In genomic region chr10:122879339-122880273, GRCh38 we compare ENCODE assay signal across 8 cellular contexts. TPM values are rescaled to one million over a fixed set of nuclear protein-coding genes. Genes with fewer than 3 reads are reported as not detected.
DNase-seq lines count a peak whose midpoint lies in the region; ATAC-seq and TF ChIP-seq lines count a peak whose summit lies in the region.

FAM24B (minus strand) TSS chr10:122879581; CDS start chr10:122850515, 29,066 bp downstream.

- peak within 1 kb of the TSS in 1 of 2 donors; percentile 36 for H3K27ac ChIP-seq in lung (ENCODE audit: low read depth in 1 of 2, low read length in 1 of 2)

- peak; percentile 83 for ATAC-seq in HG03432 (IDR thresholded peaks at IDR 0.05; ENCODE audit: unreplicated experiment)
- peak; percentile 91 for ATAC-seq in lung (ENCODE audit: insufficient read depth, low FRiP score)

- H3K4me3 Mint-ChIP-seq in activated CD4-positive, alpha-beta memory T cell treated with anti-CD3 and anti-CD28 coated beads for 36 hours = peak within 1 kb of the TSS; percentile 86

- TF ChIP-seq POLR2A in GM19099 (IDR thresholded peaks at IDR 0.05; ENCODE audit: extremely low read depth, insufficient read length, low read depth) = peak; percentile 85

- DNase-seq in AG20443 (ENCODE audit: low spot score) (peak; percentile 99), NCI-H69 (lab: John Stamatoyannopoulos, UW) (peak; percentile 86), lung (ENCODE audit: low spot score) (peak; percentile 95)
- peak; percentile 95 for DNase-seq in activated CD4-positive, alpha-beta memory T cell treated with anti-CD3 and anti-CD28 coated beads for 36 hours
- peak; percentile 92 for DNase-seq in effector CD8-positive, alpha-beta T cell (lab: John Stamatoyannopoulos, UW)
- peak; percentile 88 for DNase-seq in stimulated activated CD8-positive, alpha-beta memory T cell treated with anti-CD3 and anti-CD28 coated beads, Interleukin-15, amount 100 ng/mL, for 1 hour (ENCODE audit: low read depth)

- H3K4me3 ChIP-seq in lung = peak within 1 kb of the TSS; percentile 57

- no peaks in the 10 kb centered on the region for H3K36me3 ChIP-seq in lung (ENCODE audit: control insufficient read depth in 2 of 2, insufficient read depth in 2 of 2, low read length in 2 of 2)

- H3K4me1 ChIP-seq in lung (ENCODE audit: control insufficient read depth in 2 of 2, insufficient read depth in 2 of 2, low read length in 2 of 2) = peaks cover 4 to 6% of the 10 kb centered on the region in 2 donors

- H3K9me3 ChIP-seq in lung (ENCODE audit: control insufficient read depth in 2 of 2, insufficient read depth in 1 of 2, low read length in 1 of 2) = no peaks in the 10 kb centered on the region

- no peaks in the 10 kb centered on the region for H3K27me3 Mint-ChIP-seq in activated CD4-positive, alpha-beta memory T cell treated with anti-CD3 and anti-CD28 coated beads for 36 hours

- H3K9me3 Mint-ChIP-seq in activated CD4-positive, alpha-beta memory T cell treated with anti-CD3 and anti-CD28 coated beads for 36 hours = no peaks in the 10 kb centered on the region

- peak within 1 kb of the TSS; percentile 82 for H3K27ac Mint-ChIP-seq in activated CD4-positive, alpha-beta memory T cell treated with anti-CD3 and anti-CD28 coated beads for 36 hours

- intact Hi-C loops in activated CD4-positive, alpha-beta memory T cell treated with anti-CD3 and anti-CD28 coated beads for 36 hours (cut with micrococcal nuclease) = loop anchor here (1.0 to 2.0 kb wide), 5 partner anchors 75 to 409 kb away; partner anchors contain the start of genes BUB3, C10orf88, IKZF5 and PSTK

- CTCF ChIA-PET in activated CD4-positive, alpha-beta memory T cell treated with anti-CD3 and anti-CD28 coated beads for 36 hours (lab: Charles Lee) = interaction anchor here (0.6 kb wide), 1 partner anchor 126 kb away, joined by 5 read pairs; no protein-coding TSS in a partner anchor

- WGBS in lung, 2 donors = 7 to 9% methylated on average over 66 to 95 of the region's 95 CpGs

- H3K27me3 ChIP-seq in lung (ENCODE audit: control insufficient read depth, insufficient read depth) = no peaks in the 10 kb centered on the region

- TF ChIP-seq CTCF in lung (IDR thresholded peaks at IDR 0.05; ENCODE audit: control extremely low read depth, extremely low read depth) = no peak

- peaks cover 28% of the 10 kb centered on the region for H3K36me3 Mint-ChIP-seq in activated CD4-positive, alpha-beta memory T cell treated with anti-CD3 and anti-CD28 coated beads for 36 hours

- POLR2A ChIA-PET in activated CD4-positive, alpha-beta memory T cell treated with anti-CD3 and anti-CD28 coated beads for 36 hours (lab: Charles Lee) = interaction anchor here (0.7 to 1.0 kb wide), 2 partner anchors 75 to 101 kb away, joined by 3 to 4 read pairs; partner anchors contain the start of gene PSTK

- H3K4me1 Mint-ChIP-seq in activated CD4-positive, alpha-beta memory T cell treated with anti-CD3 and anti-CD28 coated beads for 36 hours (ENCODE audit: low read depth) = peaks cover 52% of the 10 kb centered on the region

RNA-seq across cellular contexts. Expression of gene FAM24B, which starts in this region (rescaled TPM):
- total RNA-seq in activated CD4-positive, alpha-beta memory T cell treated with anti-CD3 and anti-CD28 coated beads for 36 hours = 1 to 10 TPM; 7.2 to 8.1 TPM
- total RNA-seq in lung = 1 to 10 TPM; 3.0 to 7.8 TPM
- polyA plus RNA-seq in lung = 1 to 10 TPM; 1.6 to 3.3 TPM
